1 cellular context compared by ENCODE assay signal in genomic region chr7:25861704-25862253, GRCh38.
TF ChIP-seq lines count a peak whose summit lies in the region.

No MANE protein-coding gene starts in this region.

TF ChIP-seq in HEK293, 187 proteins besides CTCF, POLR2A, EP300 and RAD21 (continued from another document):
- TF ChIP-seq ZBTB26 (tag by site-specific recombination; optimal IDR thresholded peaks at IDR 0.05) (no peak), PRDM6 (tag by site-specific recombination; IDR thresholded peaks at IDR 0.05) (peak; percentile 81), GLI2 (tag by site-specific recombination; IDR thresholded peaks at IDR 0.05; ENCODE audit: borderline replicate concordance, low read depth) (0 out of 2 replicates have a peak, but pooled peaks have one; percentile 22), ZNF138 (tag by site-specific recombination; IDR thresholded peaks at IDR 0.05; ENCODE audit: borderline replicate concordance) (no peak), ZFP41 (tag by site-specific recombination; IDR thresholded peaks at IDR 0.05; ENCODE audit: borderline replicate concordance) (no peak), ZNF521 (tag by site-specific recombination; IDR thresholded peaks at IDR 0.05) (no peak), ZNF266 (tag by site-specific recombination; IDR thresholded peaks at IDR 0.05; ENCODE audit: low read depth) (no peak), ZNF292 (tag by site-specific recombination; IDR thresholded peaks at IDR 0.05; ENCODE audit: borderline replicate concordance, low read depth) (no peak), MEIS1 (CRISPR knock-in tag; IDR thresholded peaks at IDR 0.05; ENCODE audit: borderline replicate concordance) (no peak), ZFHX2 (tag by site-specific recombination; conservative IDR thresholded peaks at IDR 0.05) (no peak), ZNF785 (tag by site-specific recombination; IDR thresholded peaks at IDR 0.05) (no peak), TCF7L2 (IDR thresholded peaks at IDR 0.05; ENCODE audit: borderline replicate concordance, low read depth, low read length) (0 out of 2 replicates have a peak, but pooled peaks have one; percentile 31), ZSCAN5A (tag by site-specific recombination; IDR thresholded peaks at IDR 0.05) (no peak), ZNF19 (tag by site-specific recombination; IDR thresholded peaks at IDR 0.05; ENCODE audit: low read depth) (no peak), ZNF121 (tag by site-specific recombination; IDR thresholded peaks at IDR 0.05) (no peak), KLF16 (tag by site-specific recombination; IDR thresholded peaks at IDR 0.05) (no peak), GFI1B (tag by site-specific recombination; IDR thresholded peaks at IDR 0.05) (no peak), ZNF560 (tag by site-specific recombination; IDR thresholded peaks at IDR 0.05; ENCODE audit: borderline replicate concordance) (no peak), ZNF791 (tag by site-specific recombination; IDR thresholded peaks at IDR 0.05) (no peak), SP7 (tag by site-specific recombination; IDR thresholded peaks at IDR 0.05) (no peak), ZNF639 (tag by site-specific recombination; IDR thresholded peaks at IDR 0.05) (no peak), ZNF175 (tag by site-specific recombination; IDR thresholded peaks at IDR 0.05) (no peak), ZNF558 (tag by site-specific recombination; IDR thresholded peaks at IDR 0.05) (no peak), ZNF514 (tag by site-specific recombination; IDR thresholded peaks at IDR 0.05) (no peak)
TF ChIP-seq in HEK293: peak in this region for 16.
